Comparison of ENCODE assay signal across 8 cellular contexts in the genomic region with DNA sequence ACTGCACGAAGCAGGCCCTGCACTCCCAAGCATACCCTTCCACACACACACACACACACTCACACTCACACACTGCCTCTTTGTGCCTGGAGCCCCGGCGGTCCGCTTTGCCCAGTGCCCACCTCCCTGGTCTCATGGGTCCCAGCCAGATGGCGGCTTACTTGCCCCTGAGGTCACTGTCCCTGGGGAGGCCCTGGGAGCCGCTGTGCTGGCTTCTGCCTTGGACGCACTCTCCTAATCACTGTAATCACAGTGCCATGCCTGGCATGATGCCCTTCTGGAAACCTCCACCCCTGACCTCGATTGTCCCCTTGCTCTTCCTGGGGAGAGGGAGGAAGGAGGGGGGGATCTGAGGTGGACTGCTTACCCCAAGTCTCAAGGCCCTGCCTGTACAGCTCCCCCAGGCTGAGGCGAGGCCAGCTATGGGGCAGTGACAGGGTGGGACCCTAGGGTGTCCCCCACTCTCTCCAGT. TPM values are rescaled to one million over a fixed set of nuclear protein-coding genes. Genes with fewer than 3 reads are reported as not detected.
DNase-seq lines count a peak whose midpoint lies in the region; ATAC-seq and TF ChIP-seq lines count a peak whose summit lies in the region.

No MANE protein-coding gene starts in this region.

- H3K27me3 ChIP-seq in heart left ventricle, result no peaks in the 10 kb centered on the region
- no peaks in the 10 kb centered on the region for H3K27me3 ChIP-seq in rectal smooth muscle tissue (ENCODE audit: control insufficient read depth, insufficient read depth, low read length)
- H3K27me3 ChIP-seq in CD8-positive, alpha-beta memory T cell (ENCODE audit: insufficient read depth, low read length, poor library complexity, severe bottlenecking), result no peaks in the 10 kb centered on the region

- no peaks in the 10 kb centered on the region for H3K9me3 ChIP-seq in heart left ventricle
- H3K9me3 ChIP-seq in CD8-positive, alpha-beta memory T cell (ENCODE audit: low read length), result no peaks in the 10 kb centered on the region

- peaks cover 0 to 77% (median 53%) of the 10 kb centered on the region in 9 donors for H3K36me3 ChIP-seq in heart left ventricle
- peaks cover 5% of the 10 kb centered on the region for H3K36me3 ChIP-seq in rectal smooth muscle tissue (ENCODE audit: control insufficient read depth, insufficient read depth, low read length)
- no peaks in the 10 kb centered on the region for H3K36me3 ChIP-seq in CD8-positive, alpha-beta memory T cell (ENCODE audit: insufficient read depth, low read length)

- no peaks in the 10 kb centered on the region for H3K9me3 Mint-ChIP-seq in CD8-positive, alpha-beta memory T cell

- no peak overlapping the region for H3K4me3 Mint-ChIP-seq in CD8-positive, alpha-beta memory T cell

- ATAC-seq in heart left ventricle (peak; percentile 41 to 44 (median 44)), HG03469 (IDR thresholded peaks at IDR 0.05; ENCODE audit: unreplicated experiment) (no peak)

- H3K4me1 Mint-ChIP-seq in CD8-positive, alpha-beta memory T cell, result no peaks in the 10 kb centered on the region

- H3K27ac ChIP-seq in heart left ventricle (peak overlapping the region; percentile 87 to 99 (median 95)), rectal smooth muscle tissue (ENCODE audit: low read depth, low read length) (peak overlapping the region; percentile 97)
- H3K27ac ChIP-seq in CD8-positive, alpha-beta memory T cell (ENCODE audit: low read depth, low read length), result no peak overlapping the region

- TF ChIP-seq CTCF in heart left ventricle (IDR thresholded peaks at IDR 0.05), result peak in 1 of 12 donors; percentile 10

- POLR2A ChIA-PET in CD8-positive, alpha-beta memory T cell (lab: Charles Lee), result no interaction called here

- CTCF ChIA-PET in CD8-positive, alpha-beta memory T cell (lab: Charles Lee), result no interaction called here

- TF ChIP-seq POLR2A in heart left ventricle (IDR thresholded peaks at IDR 0.05), result no peak

- intact Hi-C loops in heart left ventricle (cut with DNase I), result loop anchor here in 1 of 10 donors (10.0 kb wide), 1 partner anchor 271 kb away; the partner anchor contains the start of gene CISD3

- DNase-seq in DMS 273 treated with DMSO at 0.1 percent for 48 hours (lab: John Stamatoyannopoulos, UW), result peak; percentile 54
- DNase-seq in amygdala (lab: John Stamatoyannopoulos, UW), result peak in 44 of 56 donors; percentile 32 to 93 (median 70)
- peak; percentile 69 to 82 (median 75) for DNase-seq in heart left ventricle
- no peak for DNase-seq in CD8-positive, alpha-beta memory T cell
- no peak for DNase-seq in epidermal melanocyte (ENCODE audit: insufficient read length, low spot score)
- DNase-seq in NCI-H1930 (lab: John Stamatoyannopoulos, UW), result no peak

- H3K4me3 ChIP-seq in heart left ventricle (peak overlapping the region in 10 of 12 donors; percentile 38 to 63 (median 52)), rectal smooth muscle tissue (ENCODE audit: low read length) (peak overlapping the region; percentile 39)
- H3K4me3 ChIP-seq in CD8-positive, alpha-beta memory T cell (ENCODE audit: low read length), result no peak overlapping the region

- H3K27ac Mint-ChIP-seq in CD8-positive, alpha-beta memory T cell, result no peak overlapping the region

- H3K9ac ChIP-seq in rectal smooth muscle tissue (ENCODE audit: low read length), result no peak overlapping the region

- H3K36me3 Mint-ChIP-seq in CD8-positive, alpha-beta memory T cell, result no peaks in the 10 kb centered on the region

- H3K27me3 Mint-ChIP-seq in CD8-positive, alpha-beta memory T cell, result peaks cover 7 to 29% of the 10 kb centered on the region in 2 donors

- peaks cover 5 to 94% (median 65%) of the 10 kb centered on the region in 12 donors for H3K4me1 ChIP-seq in heart left ventricle
- H3K4me1 ChIP-seq in rectal smooth muscle tissue (ENCODE audit: control insufficient read depth, insufficient read depth, low read length), result peaks cover 29% of the 10 kb centered on the region
- H3K4me1 ChIP-seq in CD8-positive, alpha-beta memory T cell (ENCODE audit: insufficient read depth, low read length), result no peaks in the 10 kb centered on the region

- WGBS in heart left ventricle, 4 donors, result 14 to 26% (median 22%) methylated on average over 6 to 9 of the region's 9 CpGs

RNA-seq across cellular contexts. Expression of gene ARHGAP23, which starts 36.0 kb away (rescaled TPM):
- total RNA-seq in heart left ventricle, result 10 to 100 TPM; 28.0 to 72.3 (median 66.3) TPM
- polyA plus RNA-seq in heart left ventricle, result 10 to 100 TPM; 34.4 to 73.1 TPM
- 1 to 10 TPM in 1 of 2 experiments, under 1 TPM in 1; 0.48 to 1.0 TPM for total RNA-seq in CD8-positive, alpha-beta memory T cell
- not detected for polyA plus RNA-seq in CD8-positive, alpha-beta memory T cell

Comparison
In these comparisons a context has a peak if more than half of its experiments do, and no peak if none do; other contexts are left out.
1. DNase-seq: peak in DMS 273 treated with DMSO at 0.1 percent for 48 hours (single experiment), amygdala (44 of 56) and heart left ventricle (5 of 5); none in CD8-positive, alpha-beta memory T cell (0 of 5), epidermal melanocyte (single experiment) and NCI-H1930 (0 of 2).
2. RNA of gene ARHGAP23, which starts 36.0 kb away (total RNA-seq): 28.0 to 72.3 TPM in heart left ventricle; 0.48 to 1.0 TPM in CD8-positive, alpha-beta memory T cell; every median in the first group is over 10 times any median in the second.